ENCODE assay signal across 24 cellular contexts in genomic region chr2:181145645-181146044, GRCh38.
DNase-seq lines count a peak whose midpoint lies in the region; ATAC-seq and TF ChIP-seq lines count a peak whose summit lies in the region.
"Had no signal": no experiment of that assay in that cellular context is flagged by ENCODE, and none has a peak within 500 bp of the region (broad histone marks: within the 10 kb centered on the region; RNA-seq: fewer than 3 reads in every experiment).

No MANE protein-coding gene starts in this region.

- no peaks in the 10 kb centered on the region for H4K20me1 ChIP-seq in OCI-LY1 (ENCODE audit: insufficient read depth, low read length)

- H3K9me3 Mint-ChIP-seq in central memory CD8-positive, alpha-beta T cell = no peaks in the 10 kb centered on the region
- H3K9me3 Mint-ChIP-seq: nephron progenitor cell had no signal

- H3K36me3 ChIP-seq in OCI-LY1 (ENCODE audit: insufficient read depth, low read length) = no peaks in the 10 kb centered on the region
- H3K36me3 ChIP-seq in spleen = no peaks in the 10 kb centered on the region
- H3K36me3 ChIP-seq: gastrocnemius medialis, lower lobe of right lung, Peyer's patch had no signal

- H3K4me1 ChIP-seq in OCI-LY1 (ENCODE audit: insufficient read depth, low read length, severe bottlenecking) (peaks cover 5% of the 10 kb centered on the region), spleen (peaks cover 0 to 36% (median 3%) of the 10 kb centered on the region in 6 donors)
- H3K4me1 ChIP-seq: gastrocnemius medialis, Peyer's patch had no signal

- 88 to 97% (median 96%) methylated on average over 10 to 22 of the region's 22 CpGs for WGBS in spleen, 5 donors

- H3K4me1 Mint-ChIP-seq in central memory CD8-positive, alpha-beta T cell = peaks cover 58% of the 10 kb centered on the region
- H3K4me1 Mint-ChIP-seq: GM23338; stimulated activated naive B cell treated with anti-CD40 and anti-IgM and Interleukin-4, amounts not matched to agents 10 μg/mL and 1 μg/mL and 100 μg/mL, for 72 hours had no signal

- H3K79me2 ChIP-seq in OCI-LY1 (ENCODE audit: insufficient read depth, low read length) = no peaks in the 10 kb centered on the region

- H3K36me3 Mint-ChIP-seq in central memory CD8-positive, alpha-beta T cell (ENCODE audit: insufficient read depth) = peaks cover 7% of the 10 kb centered on the region
- H3K36me3 Mint-ChIP-seq: CD4-positive, CD25-positive, alpha-beta regulatory T cell; stimulated activated naive B cell treated with anti-CD40 and anti-IgM and Interleukin-4, amounts not matched to agents 10 μg/mL and 1 μg/mL and 100 μg/mL, for 72 hours had no signal

- no peak for TF ChIP-seq POLR2A in spleen (IDR thresholded peaks at IDR 0.05)

- H3K4me2 ChIP-seq in OCI-LY1 (ENCODE audit: low read length) = no peak overlapping the region
- H3K4me2 ChIP-seq: GM23338 had no signal

- no peaks in the 10 kb centered on the region for H3K27me3 Mint-ChIP-seq in central memory CD8-positive, alpha-beta T cell
- H3K27me3 Mint-ChIP-seq: CD4-positive, CD25-positive, alpha-beta regulatory T cell; stimulated activated naive B cell treated with anti-CD40 and anti-IgM and Interleukin-4, amounts not matched to agents 10 μg/mL and 1 μg/mL and 100 μg/mL, for 72 hours had no signal

- H2AFZ ChIP-seq in OCI-LY1 (ENCODE audit: low read length) = peak overlapping the region; percentile 74; the same call in 1 of the 2 replicates

- H3K9me3 ChIP-seq in OCI-LY1 (ENCODE audit: low read length) (no peaks in the 10 kb centered on the region), spleen (peaks cover 0 to 8% (median 0%) of the 10 kb centered on the region in 8 donors)
- H3K9me3 ChIP-seq: gastrocnemius medialis, lower lobe of right lung, Peyer's patch had no signal

- H3K9ac ChIP-seq in OCI-LY1 (ENCODE audit: low read length) = no peak overlapping the region

- no peaks in the 10 kb centered on the region for H3K9me2 ChIP-seq in OCI-LY1 (ENCODE audit: low read depth, low read length)

- no peaks in the 10 kb centered on the region for H3F3A ChIP-seq in OCI-LY1 (ENCODE audit: insufficient read depth, low read length)

- ATAC-seq in central memory CD8-positive, alpha-beta T cell (replicated peaks; ENCODE audit: extremely low read depth, poor library complexity, severe bottlenecking) = no peak
- ATAC-seq: gastrocnemius medialis; GM23338; stimulated activated naive B cell treated with anti-CD40 and anti-IgM and Interleukin-4, amounts not matched to agents 10 μg/mL and 1 μg/mL and 100 μg/mL, for 72 hours had no signal

- H3K27ac Mint-ChIP-seq in central memory CD8-positive, alpha-beta T cell (ENCODE audit: low read depth) = peak overlapping the region; percentile 57
- H3K27ac Mint-ChIP-seq: GM23338; nephron progenitor cell; stimulated activated naive B cell treated with anti-CD40 and anti-IgM and Interleukin-4, amounts not matched to agents 10 μg/mL and 1 μg/mL and 100 μg/mL, for 72 hours had no signal

- TF ChIP-seq CTCF in OCI-LY1 (IDR thresholded peaks at IDR 0.05; ENCODE audit: low read length) (no peak), spleen (IDR thresholded peaks at IDR 0.05 in 8 of 11, conservative IDR thresholded peaks at IDR 0.05 in 3 of 11) (no peak)

- H3K27ac ChIP-seq in OCI-LY1 (ENCODE audit: low read depth, low read length, poor library complexity, severe bottlenecking) (no peak overlapping the region), spleen (peak overlapping the region in 4 of 8 donors; percentile 9 to 65 (median 50))
- H3K27ac ChIP-seq: gastrocnemius medialis, lower lobe of right lung, VCaP had no signal

- intact Hi-C loops in spleen (cut with DNase I; ENCODE audit: low total_unique reads) = no loop called here

- H3K4me3 Mint-ChIP-seq in central memory CD8-positive, alpha-beta T cell = peak overlapping the region; percentile 26
- H3K4me3 Mint-ChIP-seq: CD4-positive, CD25-positive, alpha-beta regulatory T cell; GM23338; nephron progenitor cell; stimulated activated naive B cell treated with anti-CD40 and anti-IgM and Interleukin-4, amounts not matched to agents 10 μg/mL and 1 μg/mL and 100 μg/mL, for 72 hours had no signal

- no peak overlapping the region for H3K4me3 ChIP-seq in OCI-LY1 (ENCODE audit: low read depth, low read length, poor library complexity, severe bottlenecking)
- H3K4me3 ChIP-seq in spleen = no peak overlapping the region
- H3K4me3 ChIP-seq: gastrocnemius medialis, GM23338, lower lobe of right lung, Peyer's patch had no signal

- peak; percentile 5 for DNase-seq in activated gamma-delta T cell (lab: John Stamatoyannopoulos, UW)
- no peak for DNase-seq in activated gamma-delta T cell treated with Interleukin-2 at 50 U/mL for 16 hours
- DNase-seq in central memory CD8-positive, alpha-beta T cell (ENCODE audit: low spot score in 2 of 2) = no peak
- peak; percentile 71 for DNase-seq in spleen
- no peak for DNase-seq in GM03348 (ENCODE audit: low spot score)
- no peak for DNase-seq in activated CD4-positive, alpha-beta T cell treated with anti-CD3 and anti-CD28 coated beads for 4 hours
- no peak for DNase-seq in NCI-H748 treated with DMSO at 0.1 percent for 48 hours (lab: John Stamatoyannopoulos, UW)
- DNase-seq: activated CD4-positive, alpha-beta T cell treated with anti-CD3 and anti-CD28 coated beads for 48 hours; amygdala; CD4-positive, CD25-positive, alpha-beta regulatory T cell; gastrocnemius medialis; IMR-90; lower lobe of right lung; NCI-H1436 treated with DMSO at 0.1 percent for 48 hours; NCI-H2081 treated with DMSO at 0.1 percent for 48 hours; NCI-H226; nephron progenitor cell; Peyer's patch; SHP77 treated with DMSO at 0.1 percent for 48 hours; stimulated activated naive B cell treated with anti-CD40 and anti-IgM and Interleukin-4, amounts not matched to agents 10 μg/mL and 1 μg/mL and 100 μg/mL, for 72 hours; T1000 had no signal

- H3K27me3 ChIP-seq in OCI-LY1 (ENCODE audit: insufficient read depth, low read length) (no peaks in the 10 kb centered on the region), spleen (replicated peaks in 1 of 7) (no peaks in the 10 kb centered on the region)
- H3K27me3 ChIP-seq: gastrocnemius medialis, Peyer's patch had no signal

Comparison
In these comparisons a context has a peak if more than half of its experiments do, and no peak if none do; other contexts are left out.
1. DNase-seq: peak in activated gamma-delta T cell (single experiment) and spleen (single experiment); none in activated gamma-delta T cell treated with Interleukin-2 at 50 U/mL for 16 hours (single experiment), central memory CD8-positive, alpha-beta T cell (0 of 2), GM03348 (single experiment), activated CD4-positive, alpha-beta T cell treated with anti-CD3 and anti-CD28 coated beads for 4 hours (0 of 2) and NCI-H748 treated with DMSO at 0.1 percent for 48 hours (single experiment).